In the genomic region with DNA sequence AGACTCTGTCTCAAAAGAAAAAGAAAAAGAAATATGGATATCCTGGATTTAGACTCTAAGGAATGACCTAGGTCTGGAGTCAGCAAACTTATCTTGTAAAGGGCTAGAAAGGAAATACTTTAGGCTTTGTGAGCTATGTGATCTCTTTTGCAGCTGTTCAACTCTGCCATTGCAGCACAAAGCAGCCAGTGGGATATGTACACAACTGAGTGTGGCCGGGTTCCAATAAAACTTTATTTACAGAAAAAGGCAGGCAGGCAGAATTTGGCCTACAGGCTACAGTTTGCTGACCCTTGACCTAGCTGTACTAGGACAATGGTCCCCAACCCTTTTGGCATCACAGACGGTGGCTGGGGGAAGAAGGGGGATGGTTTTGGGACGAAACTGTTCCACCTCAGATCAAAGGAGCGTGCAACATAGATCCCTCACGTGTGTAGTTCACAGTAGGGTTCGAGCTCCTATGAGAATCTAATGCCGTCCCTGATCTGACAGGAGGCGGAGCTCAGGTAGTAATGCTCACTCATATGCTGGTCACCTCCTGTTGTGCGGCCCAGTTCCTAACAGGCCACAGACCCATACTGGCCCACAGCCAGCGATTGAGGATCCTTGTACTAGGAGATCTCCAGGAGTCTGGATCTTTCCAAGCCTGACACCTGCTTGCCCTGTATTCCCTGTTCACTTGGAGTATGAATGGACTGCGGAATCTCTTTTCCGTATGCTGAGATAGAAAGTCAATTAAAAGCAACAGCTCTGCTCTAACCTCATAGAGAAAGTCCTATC, we compare ENCODE assay signal across 19 cellular contexts.
DNase-seq lines count a peak whose midpoint lies in the region; ATAC-seq and TF ChIP-seq lines count a peak whose summit lies in the region.
"Had no signal": no experiment of that assay in that cellular context is flagged by ENCODE, and none has a peak within 500 bp of the region (broad histone marks: within the 10 kb centered on the region; RNA-seq: fewer than 3 reads in every experiment).

No MANE protein-coding gene starts in this region.

- H4K5ac ChIP-seq in mesendoderm (ENCODE audit: low read length) = no peak overlapping the region

- no peak overlapping the region for H3K18ac ChIP-seq in mesendoderm (ENCODE audit: low read length)

- H3K9me2 ChIP-seq in SK-N-SH = peaks cover 3% of the 10 kb centered on the region; the same call in 1 of the 2 replicates

- H4K8ac ChIP-seq in mesendoderm (ENCODE audit: low read depth, low read length) = no peak overlapping the region

- no peak overlapping the region for H3K4ac ChIP-seq in mesendoderm (ENCODE audit: low read depth, low read length)

- no peak overlapping the region for H2AFZ ChIP-seq in SK-N-SH (ENCODE audit: low read depth)
- H2AFZ ChIP-seq: PC-9 had no signal

- peaks cover 27% of the 10 kb centered on the region for H3K4me1 ChIP-seq in SJCRH30
- H3K4me1 ChIP-seq in psoas muscle = no peaks in the 10 kb centered on the region
- 0 out of 4 replicates have a peak, but pooled peaks cover 0 to 2% of the 10 kb centered on the region in 2 experiments for H3K4me1 ChIP-seq in SK-N-SH (ENCODE audit: control insufficient read depth in 1 of 2, insufficient read depth in 2 of 2, low read depth in 1 of 2, low read length in 1 of 2)
- no peaks in the 10 kb centered on the region for H3K4me1 ChIP-seq in mesendoderm (ENCODE audit: control insufficient read depth, low read depth, low read length)
- H3K4me1 ChIP-seq: HAP-1 had no signal

- peak; percentile 78 for DNase-seq in G401 (ENCODE audit: low spot score)
- peak; percentile 72 to 84 for DNase-seq in SJCRH30
- DNase-seq in iris pigment epithelial cell (ENCODE audit: low read depth) = peak; percentile 15
- no peak for DNase-seq in psoas muscle
- no peak for DNase-seq in activated effector memory CD4-positive, alpha-beta T cell treated with anti-CD3 and anti-CD28 coated beads, Interleukin-2, amount 50 U/mL, for 16 hours
- no peak for DNase-seq in SK-N-SH
- no peak for DNase-seq in mesendoderm
- DNase-seq: ACHN, DMS153, GF-D8, NCI-H1436, NCI-H1930, NCI-H345, NCI-H526, PC-9, SIG-M5 had no signal

- no peaks in the 10 kb centered on the region for H3K27me3 ChIP-seq in SJCRH30
- H3K27me3 ChIP-seq in psoas muscle (ENCODE audit: insufficient read depth in 3 of 3, low read length in 2 of 3) = no peaks in the 10 kb centered on the region
- no peaks in the 10 kb centered on the region for H3K27me3 ChIP-seq in SK-N-SH (ENCODE audit: insufficient read depth)
- H3K27me3 ChIP-seq in mesendoderm (ENCODE audit: insufficient read depth, low read length, poor library complexity) = no peaks in the 10 kb centered on the region

- H3K79me1 ChIP-seq in mesendoderm (ENCODE audit: low read length) = no peaks in the 10 kb centered on the region

- H3K79me2 ChIP-seq in SK-N-SH (ENCODE audit: insufficient read depth) (peaks cover 12% of the 10 kb centered on the region; the same call in 1 of the 2 replicates), mesendoderm (ENCODE audit: control insufficient read depth, insufficient read depth, low read length) (no peaks in the 10 kb centered on the region)

- H3K36me3 ChIP-seq in SJCRH30 (peaks cover 44% of the 10 kb centered on the region), psoas muscle (ENCODE audit: insufficient read depth in 1 of 2, low read depth in 1 of 2) (peaks cover 8 to 96% of the 10 kb centered on the region in 2 donors), SK-N-SH (replicated peaks in 1 of 2; ENCODE audit: control insufficient read depth in 1 of 2, insufficient read depth in 2 of 2, low read length in 1 of 2) (peaks cover 56 to 61% of the 10 kb centered on the region in 2 experiments), mesendoderm (ENCODE audit: control insufficient read depth, insufficient read depth, low read length) (no peaks in the 10 kb centered on the region)

- no peak overlapping the region for H3K23ac ChIP-seq in mesendoderm (ENCODE audit: low read length)

- TF ChIP-seq RAD21 in SK-N-SH (IDR thresholded peaks at IDR 0.05; ENCODE audit: low read length) = no peak

- H3F3A ChIP-seq in SK-N-SH (replicated peaks; ENCODE audit: insufficient read depth) = peaks cover 7% of the 10 kb centered on the region

- in situ Hi-C loops in G401 (cut with HindIII; ENCODE audit: low sequenced_read_pairs) = no loop called here

- H3K4me2 ChIP-seq in SK-N-SH (no peak overlapping the region), mesendoderm (ENCODE audit: low read length) (no peak overlapping the region)
- H3K4me2 ChIP-seq: KMS-11, PC-9 had no signal

- WGBS in psoas muscle, 3 donors = 87 to 90% (median 89%) methylated on average over 12 of the region's 12 CpGs
- 96% methylated on average over 12 of the region's 12 CpGs for WGBS in SK-N-SH (ENCODE audit: low lambda C conversion rate)
- no CpG with 5 or more reads among the region's 12 CpGs for WGBS in mesendoderm (ENCODE audit: extremely low coverage, insufficient coverage, low lambda C conversion rate)

- H2BK5ac ChIP-seq in mesendoderm (ENCODE audit: low read length) = no peak overlapping the region

- H2AK5ac ChIP-seq in mesendoderm (ENCODE audit: low read length) = no peak overlapping the region

- no peak for TF ChIP-seq CTCF in psoas muscle (IDR thresholded peaks at IDR 0.05)
- no peak for TF ChIP-seq CTCF in SK-N-SH (IDR thresholded peaks at IDR 0.05)

- H3K27ac ChIP-seq in SJCRH30 (peak overlapping the region; percentile 77), psoas muscle (peak overlapping the region; percentile 15), SK-N-SH (ENCODE audit: low read depth in 2 of 2, low read length in 1 of 2) (no peak overlapping the region), mesendoderm (ENCODE audit: low read depth, low read length) (no peak overlapping the region)
- H3K27ac ChIP-seq: KMS-11, PC-9, RWPE1 had no signal

- H2BK15ac ChIP-seq in mesendoderm (replicated peaks; ENCODE audit: low read depth) = no peak overlapping the region

- H3K4me3 ChIP-seq in SJCRH30 (no peak overlapping the region), psoas muscle (no peak overlapping the region), SK-N-SH (ENCODE audit: low read depth in 2 of 2, low read length in 1 of 2) (no peak overlapping the region), mesendoderm (ENCODE audit: low read length) (no peak overlapping the region)
- H3K4me3 ChIP-seq: HAP-1, PC-9 had no signal

- TF ChIP-seq EP300 in SK-N-SH (IDR thresholded peaks at IDR 0.05; ENCODE audit: borderline replicate concordance in 1 of 2, low read depth in 1 of 2, low read length in 1 of 2) = no peak

- intact Hi-C loops in psoas muscle (cut with DNase I) = no loop called here

- H3K9ac ChIP-seq in SK-N-SH = no peak overlapping the region
- no peak overlapping the region for H3K9ac ChIP-seq in mesendoderm (ENCODE audit: low read length)
- H3K9ac ChIP-seq: KMS-11 had no signal

- ATAC-seq in psoas muscle = peak in 3 of 4 donors; percentile 27 to 40 (median 30)

- H2BK120ac ChIP-seq in mesendoderm (ENCODE audit: low read depth, low read length) = no peak overlapping the region

- H3K9me3 ChIP-seq in SJCRH30 (replicated peaks) (no peaks in the 10 kb centered on the region), psoas muscle (no peaks in the 10 kb centered on the region), SK-N-SH (no peaks in the 10 kb centered on the region)
- H3K9me3 ChIP-seq: HAP-1 had no signal

- no peaks in the 10 kb centered on the region for H4K20me1 ChIP-seq in SK-N-SH (ENCODE audit: insufficient read depth)

- POLR2A ChIA-PET in SK-N-SH (lab: Yijun Ruan, JAX) = no interaction called here

- H3K56ac ChIP-seq in mesendoderm (ENCODE audit: low read length) = no peak overlapping the region

- CTCF ChIA-PET in SK-N-SH (lab: Yijun Ruan, JAX) = interaction anchor here (0.6 kb wide), 1 partner anchor 31 kb away, joined by 3 read pairs; no protein-coding TSS in a partner anchor

TF ChIP-seq in SK-N-SH, 30 proteins besides CTCF, POLR2A, EP300 and RAD21 (continues in another document):
- TF ChIP-seq GATA2 (CRISPR knock-in tag; IDR thresholded peaks at IDR 0.05) (no peak), FOXJ3 (CRISPR knock-in tag; IDR thresholded peaks at IDR 0.05) (no peak), MEF2A (IDR thresholded peaks at IDR 0.05; ENCODE audit: borderline replicate concordance, low read depth) (no peak), RCOR1 (IDR thresholded peaks at IDR 0.05; ENCODE audit: low read length) (no peak), SIN3A (IDR thresholded peaks at IDR 0.05; ENCODE audit: borderline replicate concordance, low read depth, low read length) (no peak), NRF1 (IDR thresholded peaks at IDR 0.05; ENCODE audit: low read depth, low read length) (no peak), TCF12 (IDR thresholded peaks at IDR 0.05) (no peak), USF2 (IDR thresholded peaks at IDR 0.05; ENCODE audit: borderline replicate concordance, low read depth, low read length) (no peak), TAF1 (IDR thresholded peaks at IDR 0.05; ENCODE audit: borderline replicate concordance, low read depth, low read length) (no peak), MXI1 (IDR thresholded peaks at IDR 0.05; ENCODE audit: low read depth, low read length) (no peak), ZBTB33 (IDR thresholded peaks at IDR 0.05; ENCODE audit: borderline replicate concordance, low read depth) (no peak), SMC3 (IDR thresholded peaks at IDR 0.05; ENCODE audit: low read depth, low read length) (no peak)

Comparison
In these comparisons a context has a peak if more than half of its experiments do, and no peak if none do; other contexts are left out.
1. DNase-seq: peak in G401 (single experiment), SJCRH30 (2 of 2) and iris pigment epithelial cell (single experiment); none in psoas muscle (0 of 2), activated effector memory CD4-positive, alpha-beta T cell treated with anti-CD3 and anti-CD28 coated beads, Interleukin-2, amount 50 U/mL, for 16 hours (single experiment), SK-N-SH (single experiment) and mesendoderm (single experiment).
2. H3K27ac ChIP-seq: peak in SJCRH30 (single experiment) and psoas muscle (single experiment); none in SK-N-SH (0 of 2) and mesendoderm (single experiment).